ENCODE assay signal across 1 cellular context in the genomic region with DNA sequence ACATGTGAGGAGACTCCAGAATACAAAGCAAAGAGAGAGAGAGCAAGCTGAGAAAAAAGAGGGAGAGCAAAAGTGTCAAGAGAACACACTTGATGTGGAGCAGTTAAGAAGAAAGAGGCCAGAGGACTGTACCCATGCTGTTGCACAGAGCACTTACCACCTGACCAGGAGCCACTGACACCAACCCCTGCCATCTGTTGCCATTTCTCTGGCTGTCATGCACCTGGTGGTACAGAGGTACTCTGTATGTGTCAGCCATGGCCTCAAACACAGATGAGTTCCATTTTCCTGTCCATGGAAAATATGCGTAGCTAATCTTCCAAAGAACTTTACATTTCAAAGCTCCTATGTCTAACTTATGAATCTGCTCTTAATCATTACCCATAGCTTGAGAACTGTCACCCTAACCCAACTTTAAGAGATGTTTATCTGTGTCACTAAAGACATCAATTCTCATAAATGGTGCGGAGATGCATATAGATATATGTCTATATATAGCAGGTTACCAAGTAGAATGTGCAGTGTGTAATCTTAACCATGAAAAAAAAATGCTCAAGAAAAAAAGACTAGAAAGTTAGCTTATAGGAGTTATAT.
TF ChIP-seq lines count a peak whose summit lies in the region.

No MANE protein-coding gene starts in this region.

TF ChIP-seq in GM23338, 12 proteins besides CTCF, POLR2A, EP300 and RAD21:
- no peak for TF ChIP-seq STAT1 (IDR thresholded peaks at IDR 0.05; ENCODE audit: unreplicated experiment)
- no peak for TF ChIP-seq POLR2AphosphoS5 (IDR thresholded peaks at IDR 0.05; ENCODE audit: low read depth)
- TF ChIP-seq EZH2 (IDR thresholded peaks at IDR 0.05; ENCODE audit: low read depth, unreplicated experiment) = no peak
- no peak for TF ChIP-seq ZNF114 (CRISPR knock-in tag; IDR thresholded peaks at IDR 0.05)
